In the genomic region with DNA sequence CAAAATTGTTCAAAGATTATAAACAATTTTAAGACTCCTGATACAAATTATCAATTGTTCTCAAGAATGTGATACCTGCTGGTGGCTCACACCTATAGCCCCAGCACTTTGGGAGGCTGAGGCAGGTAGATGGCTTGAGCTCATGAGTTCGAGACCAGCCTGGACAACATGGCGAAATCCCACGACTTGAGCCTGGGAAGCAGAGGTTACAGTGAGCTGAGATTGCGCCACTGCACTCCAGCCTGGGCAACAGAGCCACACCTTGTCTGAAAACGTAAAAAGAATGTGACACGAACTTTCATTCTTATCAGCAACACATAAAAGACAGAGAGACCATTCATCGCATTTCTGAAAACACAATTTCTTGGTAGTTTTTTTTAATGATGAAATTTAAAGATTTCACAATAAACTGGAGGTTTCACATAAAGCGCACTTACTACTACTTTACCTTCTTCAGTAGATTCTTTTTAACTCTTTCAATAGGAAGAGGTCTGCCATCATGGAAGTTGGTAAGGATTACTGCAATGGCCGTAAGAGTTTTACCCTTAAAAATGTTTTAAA, we compare ENCODE assay signal across 1 cellular context.
TF ChIP-seq lines count a peak whose summit lies in the region.

No MANE protein-coding gene starts in this region.

TF ChIP-seq in HepG2, 621 proteins besides CTCF, POLR2A, EP300 and RAD21:
- TF ChIP-seq, protein P1, sequence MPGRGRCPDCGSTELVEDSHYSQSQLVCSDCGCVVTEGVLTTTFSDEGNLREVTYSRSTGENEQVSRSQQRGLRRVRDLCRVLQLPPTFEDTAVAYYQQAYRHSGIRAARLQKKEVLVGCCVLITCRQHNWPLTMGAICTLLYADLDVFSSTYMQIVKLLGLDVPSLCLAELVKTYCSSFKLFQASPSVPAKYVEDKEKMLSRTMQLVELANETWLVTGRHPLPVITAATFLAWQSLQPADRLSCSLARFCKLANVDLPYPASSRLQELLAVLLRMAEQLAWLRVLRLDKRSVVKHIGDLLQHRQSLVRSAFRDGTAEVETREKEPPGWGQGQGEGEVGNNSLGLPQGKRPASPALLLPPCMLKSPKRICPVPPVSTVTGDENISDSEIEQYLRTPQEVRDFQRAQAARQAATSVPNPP (CRISPR knock-in tag; IDR thresholded peaks at IDR 0.05): no peak
- no peak for TF ChIP-seq ZNF598 (CRISPR knock-in tag; IDR thresholded peaks at IDR 0.05; ENCODE audit: borderline replicate concordance)
- TF ChIP-seq CCAR2 (optimal IDR thresholded peaks at IDR 0.05; ENCODE audit: low read depth, low read length): no peak
- no peak for TF ChIP-seq FOXK1 (CRISPR knock-in tag; IDR thresholded peaks at IDR 0.05; ENCODE audit: borderline replicate concordance, low read depth)
- no peak for TF ChIP-seq FIP1L1 (IDR thresholded peaks at IDR 0.05; ENCODE audit: borderline replicate concordance, insufficient read depth, low read depth, low read length)
- no peak for TF ChIP-seq HHEX (CRISPR knock-in tag; IDR thresholded peaks at IDR 0.05)
- TF ChIP-seq, protein P2, sequence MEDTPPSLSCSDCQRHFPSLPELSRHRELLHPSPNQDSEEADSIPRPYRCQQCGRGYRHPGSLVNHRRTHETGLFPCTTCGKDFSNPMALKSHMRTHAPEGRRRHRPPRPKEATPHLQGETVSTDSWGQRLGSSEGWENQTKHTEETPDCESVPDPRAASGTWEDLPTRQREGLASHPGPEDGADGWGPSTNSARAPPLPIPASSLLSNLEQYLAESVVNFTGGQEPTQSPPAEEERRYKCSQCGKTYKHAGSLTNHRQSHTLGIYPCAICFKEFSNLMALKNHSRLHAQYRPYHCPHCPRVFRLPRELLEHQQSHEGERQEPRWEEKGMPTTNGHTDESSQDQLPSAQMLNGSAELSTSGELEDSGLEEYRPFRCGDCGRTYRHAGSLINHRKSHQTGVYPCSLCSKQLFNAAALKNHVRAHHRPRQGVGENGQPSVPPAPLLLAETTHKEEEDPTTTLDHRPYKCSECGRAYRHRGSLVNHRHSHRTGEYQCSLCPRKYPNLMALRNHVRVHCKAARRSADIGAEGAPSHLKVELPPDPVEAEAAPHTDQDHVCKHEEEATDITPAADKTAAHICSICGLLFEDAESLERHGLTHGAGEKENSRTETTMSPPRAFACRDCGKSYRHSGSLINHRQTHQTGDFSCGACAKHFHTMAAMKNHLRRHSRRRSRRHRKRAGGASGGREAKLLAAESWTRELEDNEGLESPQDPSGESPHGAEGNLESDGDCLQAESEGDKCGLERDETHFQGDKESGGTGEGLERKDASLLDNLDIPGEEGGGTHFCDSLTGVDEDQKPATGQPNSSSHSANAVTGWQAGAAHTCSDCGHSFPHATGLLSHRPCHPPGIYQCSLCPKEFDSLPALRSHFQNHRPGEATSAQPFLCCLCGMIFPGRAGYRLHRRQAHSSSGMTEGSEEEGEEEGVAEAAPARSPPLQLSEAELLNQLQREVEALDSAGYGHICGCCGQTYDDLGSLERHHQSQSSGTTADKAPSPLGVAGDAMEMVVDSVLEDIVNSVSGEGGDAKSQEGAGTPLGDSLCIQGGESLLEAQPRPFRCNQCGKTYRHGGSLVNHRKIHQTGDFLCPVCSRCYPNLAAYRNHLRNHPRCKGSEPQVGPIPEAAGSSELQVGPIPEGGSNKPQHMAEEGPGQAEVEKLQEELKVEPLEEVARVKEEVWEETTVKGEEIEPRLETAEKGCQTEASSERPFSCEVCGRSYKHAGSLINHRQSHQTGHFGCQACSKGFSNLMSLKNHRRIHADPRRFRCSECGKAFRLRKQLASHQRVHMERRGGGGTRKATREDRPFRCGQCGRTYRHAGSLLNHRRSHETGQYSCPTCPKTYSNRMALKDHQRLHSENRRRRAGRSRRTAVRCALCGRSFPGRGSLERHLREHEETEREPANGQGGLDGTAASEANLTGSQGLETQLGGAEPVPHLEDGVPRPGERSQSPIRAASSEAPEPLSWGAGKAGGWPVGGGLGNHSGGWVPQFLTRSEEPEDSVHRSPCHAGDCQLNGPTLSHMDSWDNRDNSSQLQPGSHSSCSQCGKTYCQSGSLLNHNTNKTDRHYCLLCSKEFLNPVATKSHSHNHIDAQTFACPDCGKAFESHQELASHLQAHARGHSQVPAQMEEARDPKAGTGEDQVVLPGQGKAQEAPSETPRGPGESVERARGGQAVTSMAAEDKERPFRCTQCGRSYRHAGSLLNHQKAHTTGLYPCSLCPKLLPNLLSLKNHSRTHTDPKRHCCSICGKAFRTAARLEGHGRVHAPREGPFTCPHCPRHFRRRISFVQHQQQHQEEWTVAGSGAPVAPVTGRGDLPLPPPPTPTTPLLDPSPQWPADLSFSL (CRISPR knock-in tag; IDR thresholded peaks at IDR 0.05): no peak
- TF ChIP-seq GPN1 (CRISPR knock-in tag; IDR thresholded peaks at IDR 0.05; ENCODE audit: borderline replicate concordance): no peak
- no peak for TF ChIP-seq ARID2 (CRISPR knock-in tag; IDR thresholded peaks at IDR 0.05; ENCODE audit: borderline replicate concordance)
